In the genomic region with DNA sequence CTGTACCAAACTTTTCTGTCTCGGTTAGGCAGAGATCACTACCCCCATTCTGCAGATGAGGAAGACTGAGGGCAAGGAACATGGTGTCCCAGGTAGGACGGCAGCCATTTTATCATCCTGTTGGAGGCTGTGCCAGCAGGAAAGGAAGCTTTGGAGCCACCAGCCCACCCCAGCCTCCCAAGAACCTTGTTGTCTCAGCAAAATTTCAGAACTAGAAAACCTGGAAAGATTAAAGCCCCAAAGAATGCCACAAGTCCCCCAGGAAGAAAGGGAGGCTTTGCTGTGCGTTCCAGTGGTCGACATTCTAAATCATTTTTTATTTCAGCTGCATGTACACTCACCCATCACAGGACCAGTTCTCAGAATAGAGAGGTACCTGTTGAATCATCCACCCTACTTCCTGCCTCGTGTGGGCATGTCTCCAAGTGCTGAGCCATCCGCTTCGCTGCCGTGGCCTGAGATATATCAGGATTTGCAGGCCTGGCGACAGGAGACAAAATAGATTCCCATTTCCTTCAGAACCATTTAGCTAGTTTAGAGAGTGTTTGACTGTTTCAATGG, we compare ENCODE assay signal across 9 cellular contexts. TPM values are rescaled to one million over a fixed set of nuclear protein-coding genes. Genes with fewer than 3 reads are reported as not detected.
DNase-seq lines count a peak whose midpoint lies in the region; ATAC-seq and TF ChIP-seq lines count a peak whose summit lies in the region.
"Had no signal": no experiment of that assay in that cellular context is flagged by ENCODE, and none has a peak within 500 bp of the region (broad histone marks: within the 10 kb centered on the region; RNA-seq: fewer than 3 reads in every experiment).

No MANE protein-coding gene starts in this region.

- ATAC-seq in GM21447 (IDR thresholded peaks at IDR 0.05; ENCODE audit: unreplicated experiment) (no peak), HG02840 (IDR thresholded peaks at IDR 0.05; ENCODE audit: low FRiP score, unreplicated experiment) (no peak)

- TF ChIP-seq CTCF in fibroblast of pulmonary artery (IDR thresholded peaks at IDR 0.05; ENCODE audit: low read length, missing control alignments): no peak

- DNase-seq in HT1080 (ENCODE audit: low read depth) (peak; percentile 97), fibroblast of pulmonary artery (ENCODE audit: low read depth) (peak; percentile 84), DMS114 treated with DMSO at 0.1 percent for 48 hours (lab: John Stamatoyannopoulos, UW; ENCODE audit: unreplicated experiment) (no peak), cerebellar cortex (ENCODE audit: low spot score) (no peak)
- peak; percentile 31 to 35 for DNase-seq in activated CD4-positive, alpha-beta T cell treated with anti-CD3 and anti-CD28 coated beads, Interleukin-2, amount 50 U/mL, for 4 hours
- DNase-seq in stimulated activated CD4-positive, alpha-beta T cell treated with anti-CD3 and anti-CD28 coated beads, TNF-alpha, amount 100 ng/mL, for 4 hours (ENCODE audit: low read depth in 3 of 3): peak in 2 of 3 experiments; percentile 15 to 18
- DNase-seq: naive B cell had no signal

- H3K4me3 ChIP-seq in fibroblast of pulmonary artery (replicated peaks; ENCODE audit: low read depth, low read length): no peak overlapping the region

RNA-seq across cellular contexts. Expression of a gene that starts 12.9 kb away (rescaled TPM):
- 495 and 518 TPM in 2 replicates for total RNA-seq in HT1080 (2014; rRNA removed; shearing (Covaris generic))
- polyA plus RNA-seq in HT1080 (2015; cell fraction: cytosol; rRNA removed): 446 and 551 TPM in 2 replicates
- 623 and 663 TPM in 2 replicates for polyA plus RNA-seq in HT1080 (2015; cell fraction: nucleus; rRNA removed)

RNA-seq across cellular contexts. Expression of a gene that starts 35.1 kb away (rescaled TPM):
- total RNA-seq in HT1080 (2014; rRNA removed; shearing (Covaris generic)): 20.9 and 26.7 TPM in 2 replicates
- 17.3 and 20.3 TPM in 2 replicates for polyA plus RNA-seq in HT1080 (2015; cell fraction: cytosol; rRNA removed)
- 15.3 and 20.9 TPM in 2 replicates for polyA plus RNA-seq in HT1080 (2015; cell fraction: nucleus; rRNA removed)

Comparison
In these comparisons a context has a peak if more than half of its experiments do, and no peak if none do; other contexts are left out.
1. DNase-seq: peak in HT1080 (single experiment), activated CD4-positive, alpha-beta T cell treated with anti-CD3 and anti-CD28 coated beads, Interleukin-2, amount 50 U/mL, for 4 hours (2 of 2), fibroblast of pulmonary artery (single experiment) and stimulated activated CD4-positive, alpha-beta T cell treated with anti-CD3 and anti-CD28 coated beads, TNF-alpha, amount 100 ng/mL, for 4 hours (2 of 3); none in DMS114 treated with DMSO at 0.1 percent for 48 hours (single experiment) and cerebellar cortex (single experiment).